24 cellular contexts compared by ENCODE assay signal in genomic region chr12:62530596-62530995, GRCh38.
DNase-seq lines count a peak whose midpoint lies in the region; ATAC-seq and TF ChIP-seq lines count a peak whose summit lies in the region.
"Had no signal": no experiment of that assay in that cellular context is flagged by ENCODE, and none has a peak within 500 bp of the region (broad histone marks: within the 10 kb centered on the region; RNA-seq: fewer than 3 reads in every experiment).

No MANE protein-coding gene starts in this region.

- no peak for TF ChIP-seq CTCF in HFFc6 (IDR thresholded peaks at IDR 0.05)
- no peak for TF ChIP-seq CTCF in fibroblast of the aortic adventitia (IDR thresholded peaks at IDR 0.05; ENCODE audit: insufficient read depth, low read length)

- H3K27ac Mint-ChIP-seq in HFFc6 = peak overlapping the region; percentile 43
- H3K27ac Mint-ChIP-seq: activated naive CD8-positive, alpha-beta T cell treated with anti-CD3 and anti-CD28 coated beads, Interleukin-2, amount 10 ng/mL, durations not matched to agents 7 days and 5 days; activated T-helper 2 cell treated with anti-CD3 and anti-CD28 coated beads, Interferon-gamma antibody, Interleukin-2, Interleukin-4, amounts not matched to agents 10 μg/mL and 5 μg/mL and 100 μg/mL, durations not matched to agents 14 hours and 24 hours and 36 hours; CD8-positive, alpha-beta T cell had no signal

- no peaks in the 10 kb centered on the region for H3K9me3 Mint-ChIP-seq in HFFc6
- H3K9me3 Mint-ChIP-seq: activated naive CD8-positive, alpha-beta T cell treated with anti-CD3 and anti-CD28 coated beads, Interleukin-2, amount 10 ng/mL, durations not matched to agents 7 days and 5 days; activated T-helper 2 cell treated with anti-CD3 and anti-CD28 coated beads, Interferon-gamma antibody, Interleukin-2, Interleukin-4, amounts not matched to agents 10 μg/mL and 5 μg/mL and 100 μg/mL, durations not matched to agents 14 hours and 24 hours and 36 hours; CD8-positive, alpha-beta T cell; naive thymus-derived CD8-positive, alpha-beta T cell had no signal

- peak; percentile 3 for DNase-seq in AG08395 (ENCODE audit: low spot score)
- peak; percentile 62 for DNase-seq in HFFc6
- DNase-seq in amniotic epithelial cell (ENCODE audit: low read depth) = peak; percentile 71
- peak; percentile 72 for DNase-seq in fibroblast of the aortic adventitia (ENCODE audit: low read depth)
- DNase-seq in activated CD4-positive, alpha-beta T cell treated with anti-CD3 and anti-CD28 coated beads for 4 hours = no peak
- DNase-seq in left cardiac atrium = no peak
- DNase-seq in NCI-H2171 treated with DMSO at 0.1 percent for 48 hours (lab: John Stamatoyannopoulos, UW) = no peak
- DNase-seq: activated CD4-positive, alpha-beta T cell treated with anti-CD3 and anti-CD28 coated beads, Interleukin-2, amount 50 U/mL, for 1 hour; activated CD8-positive, alpha-beta memory T cell treated with anti-CD3 and anti-CD28 coated beads, Interleukin-2, amount 50 U/mL, for 4 hours; activated naive CD8-positive, alpha-beta T cell treated with anti-CD3 and anti-CD28 coated beads, Interleukin-2, amount 10 ng/mL, durations not matched to agents 7 days and 5 days; CD8-positive, alpha-beta T cell; DMS153; naive thymus-derived CD8-positive, alpha-beta T cell; NCI-H1105; NCI-H2081 treated with DMSO at 0.1 percent for 48 hours; NCI-H524; RPMI8226 had no signal

- ATAC-seq in GM21515 (IDR thresholded peaks at IDR 0.05; ENCODE audit: unreplicated experiment) (no peak), left cardiac atrium (no peak)
- ATAC-seq: A549; CD8-positive, alpha-beta T cell; left lobe of liver; naive thymus-derived CD8-positive, alpha-beta T cell; sciatic nerve had no signal

- no peaks in the 10 kb centered on the region for H3K27me3 Mint-ChIP-seq in HFFc6 (ENCODE audit: insufficient read depth)
- H3K27me3 Mint-ChIP-seq: activated naive CD8-positive, alpha-beta T cell treated with anti-CD3 and anti-CD28 coated beads, Interleukin-2, amount 10 ng/mL, durations not matched to agents 7 days and 5 days; naive thymus-derived CD8-positive, alpha-beta T cell had no signal

- peak overlapping the region; percentile 32; the same call in 1 of the 2 replicates for H3K4me3 Mint-ChIP-seq in HFFc6
- H3K4me3 Mint-ChIP-seq: activated naive CD8-positive, alpha-beta T cell treated with anti-CD3 and anti-CD28 coated beads, Interleukin-2, amount 10 ng/mL, durations not matched to agents 7 days and 5 days; CD8-positive, alpha-beta T cell; naive thymus-derived CD8-positive, alpha-beta T cell had no signal

- intact Hi-C loops in left cardiac atrium (cut with DNase I) = no loop called here

- peaks cover 23% of the 10 kb centered on the region for H3K4me1 Mint-ChIP-seq in HFFc6 (ENCODE audit: low read depth)

- H3K36me3 Mint-ChIP-seq in HFFc6 (ENCODE audit: low read depth) = peaks cover 21% of the 10 kb centered on the region

- H3K4me3 ChIP-seq in fibroblast of the aortic adventitia (ENCODE audit: low read depth, low read length) = no peak overlapping the region
- H3K4me3 ChIP-seq: A549, cardiac muscle cell, vagina had no signal

Comparison
In these comparisons a context has a peak if more than half of its experiments do, and no peak if none do; other contexts are left out.
1. DNase-seq: peak in AG08395 (single experiment), HFFc6 (single experiment), amniotic epithelial cell (single experiment) and fibroblast of the aortic adventitia (single experiment); none in activated CD4-positive, alpha-beta T cell treated with anti-CD3 and anti-CD28 coated beads for 4 hours (0 of 2), left cardiac atrium (single experiment) and NCI-H2171 treated with DMSO at 0.1 percent for 48 hours (single experiment).